12 cellular contexts compared by ENCODE assay signal in genomic region chr7:120089968-120090367, GRCh38.
DNase-seq lines count a peak whose midpoint lies in the region; ATAC-seq, FAIRE-seq and TF ChIP-seq lines count a peak whose summit lies in the region.
"Had no signal": no experiment of that assay in that cellular context is flagged by ENCODE, and none has a peak within 500 bp of the region (broad histone marks: within the 10 kb centered on the region; RNA-seq: fewer than 3 reads in every experiment).

No MANE protein-coding gene starts in this region.

- no peaks in the 10 kb centered on the region for H3K36me3 Mint-ChIP-seq in MCF 10A (ENCODE audit: insufficient read depth, unreplicated experiment)

- ATAC-seq in aorta (ENCODE audit: low FRiP score): peak; percentile 29
- ATAC-seq in GM19455 (IDR thresholded peaks at IDR 0.05; ENCODE audit: unreplicated experiment): no peak
- ATAC-seq: activated T-cell treated with anti-CD3 and anti-CD28 coated beads, Interleukin-2, amount 50 U/mL, for 72 hours; Panc1 had no signal

- no peak for FAIRE-seq in H54 (lab: Jason Lieb, UNC)

- H3K4me3 ChIP-seq in breast epithelium (no peak overlapping the region), aorta (ENCODE audit: low read length in 2 of 2) (no peak overlapping the region)

- H3K4me1 ChIP-seq in breast epithelium (no peaks in the 10 kb centered on the region), aorta (ENCODE audit: control insufficient read depth in 1 of 2, insufficient read depth in 2 of 2, low read length in 2 of 2) (no peaks in the 10 kb centered on the region)

- BruUV-seq in MCF 10A (replicated peaks; lab: Mats Ljungman, UMichigan): no TSS peak

- intact Hi-C loops in MCF 10A (cut with micrococcal nuclease) (loop anchor here (2.0 to 5.0 kb wide), 2 partner anchors 155 to 688 kb away; no protein-coding TSS in a partner anchor), breast epithelium (cut with DNase I; ENCODE audit: low total_unique reads) (no loop called here), aorta (cut with DNase I) (no loop called here)

- no peak overlapping the region for H3K4me3 Mint-ChIP-seq in MCF 10A (ENCODE audit: unreplicated experiment)
- H3K4me3 Mint-ChIP-seq: activated T-cell treated with anti-CD3 and anti-CD28 coated beads, Interleukin-2, amount 50 U/mL, for 72 hours had no signal

- TF ChIP-seq CTCF in MCF 10A (IDR thresholded peaks at IDR 0.05; ENCODE audit: unreplicated experiment): no peak
- TF ChIP-seq CTCF in breast epithelium (IDR thresholded peaks at IDR 0.05): no peak

- no peak for TF ChIP-seq POLR2A in breast epithelium (IDR thresholded peaks at IDR 0.05)
- TF ChIP-seq POLR2A in H54 (IDR thresholded peaks at IDR 0.05; ENCODE audit: low read depth, low read length): no peak

- no peak overlapping the region for H3K27ac Mint-ChIP-seq in MCF 10A (ENCODE audit: low read depth, unreplicated experiment)
- H3K27ac Mint-ChIP-seq: activated T-cell treated with anti-CD3 and anti-CD28 coated beads, Interleukin-2, amount 50 U/mL, for 72 hours had no signal

- no peaks in the 10 kb centered on the region for H3K9me3 ChIP-seq in breast epithelium
- H3K9me3 ChIP-seq in aorta (ENCODE audit: control insufficient read depth, low read length): no peaks in the 10 kb centered on the region

- H3K36me3 ChIP-seq in breast epithelium (no peaks in the 10 kb centered on the region), aorta (ENCODE audit: control insufficient read depth in 1 of 2, insufficient read depth in 2 of 2, low read length in 1 of 2) (no peaks in the 10 kb centered on the region)

- H3K27me3 Mint-ChIP-seq in MCF 10A (ENCODE audit: insufficient read depth, unreplicated experiment): peaks cover 91% of the 10 kb centered on the region

- peak; percentile 33 for DNase-seq in MCF 10A (ENCODE audit: unreplicated experiment)
- no peak for DNase-seq in breast epithelium (ENCODE audit: low spot score in 2 of 2)
- DNase-seq in MV-4-11 (lab: John Stamatoyannopoulos, UW): peak; percentile 2
- DNase-seq in dedifferentiated amniotic fluid mesenchymal stem cell (ENCODE audit: extremely low spot score): peak; percentile 28
- no peak for DNase-seq in aorta
- DNase-seq in H54 (ENCODE audit: insufficient read length, low spot score): no peak
- DNase-seq in activated CD8-positive, alpha-beta memory T cell treated with anti-CD3 and anti-CD28 coated beads, Interleukin-2, amount 50 U/mL, for 48 hours: no peak
- DNase-seq: activated T-cell treated with anti-CD3 and anti-CD28 coated beads, Interleukin-2, amount 50 U/mL, for 72 hours; cerebellar nuclear complex; NCI-H187 had no signal

- H3K27ac ChIP-seq in breast epithelium: no peak overlapping the region
- no peak overlapping the region for H3K27ac ChIP-seq in aorta (ENCODE audit: low read depth in 1 of 2, low read length in 2 of 2)

- WGBS in aorta, 2 donors: 80 to 84% methylated on average over 4 of the region's 4 CpGs

- no peaks in the 10 kb centered on the region for H3K4me1 Mint-ChIP-seq in MCF 10A (ENCODE audit: insufficient read depth, unreplicated experiment)

- POLR2A ChIA-PET in MCF 10A (lab: Yijun Ruan, JAX): no interaction called here

- H3K9me3 Mint-ChIP-seq in MCF 10A (ENCODE audit: unreplicated experiment): no peaks in the 10 kb centered on the region

- no peaks in the 10 kb centered on the region for H3K27me3 ChIP-seq in breast epithelium
- no peaks in the 10 kb centered on the region for H3K27me3 ChIP-seq in aorta (ENCODE audit: control insufficient read depth in 1 of 2, insufficient read depth in 2 of 2, low read length in 1 of 2)

- CTCF ChIA-PET in MCF 10A (lab: Yijun Ruan, JAX): interaction anchor here (0.6 kb wide), 1 partner anchor 9 kb away, joined by 4 read pairs; no protein-coding TSS in a partner anchor

Comparison
In these comparisons a context has a peak if more than half of its experiments do, and no peak if none do; other contexts are left out.
1. DNase-seq: peak in MCF 10A (single experiment), MV-4-11 (single experiment) and dedifferentiated amniotic fluid mesenchymal stem cell (single experiment); none in breast epithelium (0 of 2), aorta (0 of 2), H54 (single experiment) and activated CD8-positive, alpha-beta memory T cell treated with anti-CD3 and anti-CD28 coated beads, Interleukin-2, amount 50 U/mL, for 48 hours (single experiment).